ENCODE assay signal across 8 cellular contexts in the genomic region with DNA sequence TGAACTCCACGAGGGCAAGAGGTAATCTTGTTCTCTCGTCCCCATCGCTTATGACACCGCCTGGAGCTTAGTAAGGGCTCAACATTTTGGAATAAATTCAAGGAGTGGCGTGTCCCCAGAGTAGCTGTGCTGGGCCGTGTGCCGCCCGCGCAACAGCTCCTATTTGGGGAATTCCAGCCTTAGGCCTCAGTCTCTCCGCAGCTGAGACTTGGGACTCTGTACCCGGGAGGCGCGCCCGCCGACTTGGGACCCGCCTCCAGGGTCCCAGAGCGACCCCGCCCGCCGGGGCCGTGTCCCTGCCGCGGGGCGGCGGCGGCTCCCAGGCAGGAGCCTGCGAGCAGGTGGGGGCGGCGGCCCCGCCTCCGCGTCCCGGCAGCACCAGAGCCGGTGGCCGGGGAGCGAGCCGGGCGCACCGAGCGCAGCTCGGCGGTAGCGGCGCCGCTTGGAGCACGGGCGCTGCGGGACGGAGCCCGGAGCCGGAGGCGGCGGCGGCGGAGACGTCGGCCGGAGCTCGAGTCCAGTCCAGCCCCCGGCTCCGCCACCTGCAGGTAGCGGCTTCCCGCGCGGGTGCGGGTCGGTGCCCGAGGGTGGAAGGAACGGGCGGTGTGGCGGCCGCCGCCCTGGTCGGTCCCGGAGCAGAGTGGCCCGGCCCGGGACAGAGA. TPM values are rescaled to one million over a fixed set of nuclear protein-coding genes. Genes with fewer than 3 reads are reported as not detected.
DNase-seq lines count a peak whose midpoint lies in the region; ATAC-seq and TF ChIP-seq lines count a peak whose summit lies in the region.

WIPF3 (plus strand) TSS at position 378 of the 662 bp plus-strand sequence. CDS start 28,217 bp downstream, outside the sequence.

- no peak within 1 kb of the TSS for H2BK15ac ChIP-seq in mesenchymal stem cell (ENCODE audit: low read depth, poor library complexity, severe bottlenecking)

- H3K4me2 ChIP-seq in mesenchymal stem cell (ENCODE audit: low read length, poor library complexity, severe bottlenecking), result peak within 1 kb of the TSS; percentile 93

- intact Hi-C loops in dendritic cell treated with granulocyte-macrophage colony-stimulating factor and Interleukin-4, amounts not matched to agents 40 ng/mL and 50 ng/mL, for 4 days (cut with micrococcal nuclease), result no loop called here

- no peak within 1 kb of the TSS for H3K18ac ChIP-seq in mesenchymal stem cell (ENCODE audit: low read depth in 1 of 2, low read length in 2 of 2)

- POLR2A ChIA-PET in BJ (lab: Charles Lee), result no interaction called here

- no peaks in the 10 kb centered on the region for H3K79me1 ChIP-seq in mesenchymal stem cell (replicated peaks; ENCODE audit: low read length, poor library complexity, severe bottlenecking)

- H3K36me3 ChIP-seq in BJ (ENCODE audit: control insufficient read depth, insufficient read depth, low read length) (no peaks in the 10 kb centered on the region), mesenchymal stem cell (ENCODE audit: control insufficient read depth in 1 of 2, insufficient read depth in 2 of 2, low read depth in 1 of 2, low read length in 2 of 2) (no peaks in the 10 kb centered on the region)

- no peak within 1 kb of the TSS for H3K4ac ChIP-seq in mesenchymal stem cell (ENCODE audit: low read depth in 1 of 2, low read length in 2 of 2)

- no peak for DNase-seq in BJ (ENCODE audit: low read depth)
- DNase-seq in KBM-7, result peak; percentile 8
- DNase-seq in mesenchymal stem cell, result peak; percentile 9
- no peak for DNase-seq in type B pancreatic cell (ENCODE audit: extremely low spot score, unreplicated experiment)
- DNase-seq in NCI-H1092 treated with DMSO at 0.1 percent for 48 hours (lab: John Stamatoyannopoulos, UW), result no peak
- no peak for DNase-seq in NCI-H128 (lab: John Stamatoyannopoulos, UW; ENCODE audit: unreplicated experiment)

- no peak within 1 kb of the TSS for H2BK12ac ChIP-seq in mesenchymal stem cell (ENCODE audit: low read length in 2 of 2)

- no peaks in the 10 kb centered on the region for H3K9me3 ChIP-seq in mesenchymal stem cell (ENCODE audit: control insufficient read depth, low read length)

- H3K4me3 ChIP-seq in BJ (ENCODE audit: low read depth, low read length) (peak within 1 kb of the TSS; percentile 29), mesenchymal stem cell (ENCODE audit: insufficient read depth in 1 of 2, low read depth in 1 of 2, low read length in 2 of 2) (peak within 1 kb of the TSS; percentile 47 to 56)

- no peak within 1 kb of the TSS for H2BK5ac ChIP-seq in mesenchymal stem cell (ENCODE audit: low read depth, low read length, poor library complexity, severe bottlenecking)

- no peak within 1 kb of the TSS for H2AFZ ChIP-seq in mesenchymal stem cell (ENCODE audit: low read depth, low read length)

- H3K27me3 ChIP-seq in BJ (ENCODE audit: control insufficient read depth, insufficient read depth, low read length) (peaks cover 42% of the 10 kb centered on the region), mesenchymal stem cell (ENCODE audit: control insufficient read depth in 1 of 2, insufficient read depth in 1 of 2, low read length in 2 of 2) (peaks cover 79 to 88% of the 10 kb centered on the region in 2 experiments)

- H3K4me1 ChIP-seq in mesenchymal stem cell (ENCODE audit: control insufficient read depth, insufficient read depth, low read depth, low read length), result peaks cover 16% of the 10 kb centered on the region

- no peak within 1 kb of the TSS for H3K27ac Mint-ChIP-seq in dendritic cell treated with granulocyte-macrophage colony-stimulating factor and Interleukin-4, amounts not matched to agents 40 ng/mL and 50 ng/mL, for 4 days
- peak within 1 kb of the TSS; percentile 48 for H3K27ac Mint-ChIP-seq in type B pancreatic cell

- CTCF ChIA-PET in BJ (lab: Yijun Ruan, JAX), result interaction anchor here (0.6 to 2.4 kb wide), 3 partner anchors 9 to 1786 kb away, joined by 3 to 6 read pairs (median 6); no protein-coding TSS in a partner anchor

- 7% methylated on average over 36 of the region's 77 CpGs for WGBS in mesenchymal stem cell

- H4K8ac ChIP-seq in mesenchymal stem cell (ENCODE audit: low read length), result no peak within 1 kb of the TSS

- no peak for ATAC-seq in GM21423 (IDR thresholded peaks at IDR 0.05; ENCODE audit: unreplicated experiment)

- H3K4me1 Mint-ChIP-seq in dendritic cell treated with granulocyte-macrophage colony-stimulating factor and Interleukin-4, amounts not matched to agents 40 ng/mL and 50 ng/mL, for 4 days (ENCODE audit: low read depth), result peaks cover 12% of the 10 kb centered on the region
- H3K4me1 Mint-ChIP-seq in type B pancreatic cell (ENCODE audit: unreplicated experiment), result no peaks in the 10 kb centered on the region

- peaks cover 80% of the 10 kb centered on the region for H3K27me3 Mint-ChIP-seq in dendritic cell treated with granulocyte-macrophage colony-stimulating factor and Interleukin-4, amounts not matched to agents 40 ng/mL and 50 ng/mL, for 4 days
- peaks cover 81% of the 10 kb centered on the region for H3K27me3 Mint-ChIP-seq in type B pancreatic cell

- no peak within 1 kb of the TSS for H3K9ac ChIP-seq in mesenchymal stem cell (ENCODE audit: low read length)

- TF ChIP-seq CTCF in BJ (IDR thresholded peaks at IDR 0.05; ENCODE audit: insufficient read depth, low read depth, low read length), result no peak
- peak; percentile 34 for TF ChIP-seq CTCF in type B pancreatic cell (conservative IDR thresholded peaks at IDR 0.05)

- H4K91ac ChIP-seq in mesenchymal stem cell (ENCODE audit: low read length), result no peak within 1 kb of the TSS

- no peaks in the 10 kb centered on the region for H3K36me3 Mint-ChIP-seq in dendritic cell treated with granulocyte-macrophage colony-stimulating factor and Interleukin-4, amounts not matched to agents 40 ng/mL and 50 ng/mL, for 4 days (ENCODE audit: low read depth)
- H3K36me3 Mint-ChIP-seq in type B pancreatic cell, result no peaks in the 10 kb centered on the region

- H2AK5ac ChIP-seq in mesenchymal stem cell (ENCODE audit: low read length, severe bottlenecking), result no peak within 1 kb of the TSS

- peak within 1 kb of the TSS; percentile 27 for H3K4me3 Mint-ChIP-seq in dendritic cell treated with granulocyte-macrophage colony-stimulating factor and Interleukin-4, amounts not matched to agents 40 ng/mL and 50 ng/mL, for 4 days
- H3K4me3 Mint-ChIP-seq in type B pancreatic cell, result peak within 1 kb of the TSS; percentile 81

- H3K14ac ChIP-seq in mesenchymal stem cell (ENCODE audit: low read length in 2 of 2), result no peak within 1 kb of the TSS

- in situ Hi-C loops in KBM-7 (cut with MboI; ENCODE audit: low pct_unique_long_range_greater_than_20kb, low sequenced_read_pairs), result no loop called here

- no peak within 1 kb of the TSS for H3K27ac ChIP-seq in mesenchymal stem cell (ENCODE audit: low read length, poor library complexity, severe bottlenecking)

- H3K9me3 Mint-ChIP-seq in dendritic cell treated with granulocyte-macrophage colony-stimulating factor and Interleukin-4, amounts not matched to agents 40 ng/mL and 50 ng/mL, for 4 days, result no peaks in the 10 kb centered on the region
- H3K9me3 Mint-ChIP-seq in type B pancreatic cell, result no peaks in the 10 kb centered on the region

- peak within 1 kb of the TSS in 1 of 2 experiments; percentile 42 for H3K23ac ChIP-seq in mesenchymal stem cell (ENCODE audit: low read length in 2 of 2)

- H2BK120ac ChIP-seq in mesenchymal stem cell (ENCODE audit: low read depth, low read length), result no peak within 1 kb of the TSS

RNA-seq across cellular contexts. Expression of gene WIPF3, which starts in this region (rescaled TPM):
- polyA plus RNA-seq in BJ (2011; rRNA removed), result not detected in 2 replicates
- polyA minus RNA-seq in BJ (2011; rRNA and poly(A)+ RNA removed), result not detected in 2 replicates
- not detected for polyA plus RNA-seq in mesenchymal stem cell (2013, experiment 1 of 2)
- polyA plus RNA-seq in mesenchymal stem cell (2013, experiment 2 of 2), result not detected
- 1.7 TPM in 2 replicates for total RNA-seq in type B pancreatic cell (ENCODE audit: low replicate concordance)

Comparison
In these comparisons a context has a peak if more than half of its experiments do, and no peak if none do; other contexts are left out.
1. DNase-seq: peak in KBM-7 (single experiment) and mesenchymal stem cell (single experiment); none in BJ (single experiment), type B pancreatic cell (single experiment), NCI-H1092 treated with DMSO at 0.1 percent for 48 hours (single experiment) and NCI-H128 (single experiment).